Comparison of ENCODE assay signal across 8 cellular contexts in genomic region chr6:73461537-73462350, GRCh38. TPM values are rescaled to one million over a fixed set of nuclear protein-coding genes. Genes with fewer than 3 reads are reported as not detected.
A peak's percentile ranks its signal among the peaks of the same experiment; 100 is the strongest.
DNase-seq lines count a peak whose midpoint lies in the region; ATAC-seq and TF ChIP-seq lines count a peak whose summit lies in the region.

Gene MTO1 (plus strand): TSS chr6:73461737. CDS start chr6:73461855, 118 bp downstream.

- H3K79me2 ChIP-seq in parathyroid adenoma: peaks cover 14% of the 10 kb centered on the region

- H3K4me3 ChIP-seq in parathyroid adenoma (ENCODE audit: low read depth, low read length) (peak within 1 kb of the TSS; percentile 99), tibial nerve (peak within 1 kb of the TSS; percentile 64 to 98 (median 74))

- H3K36me3 ChIP-seq in parathyroid adenoma (ENCODE audit: control insufficient read depth, insufficient read depth, low read length) (no peaks in the 10 kb centered on the region), tibial nerve (peaks cover 0 to 22% (median 6%) of the 10 kb centered on the region in 3 donors)

- ATAC-seq in HG02642 (IDR thresholded peaks at IDR 0.05; ENCODE audit: poor library complexity, unreplicated experiment) (peak; percentile 98), Right ventricle myocardium inferior (peak; percentile 98)

- peak within 1 kb of the TSS; percentile 87 for H3K4me2 ChIP-seq in parathyroid adenoma (ENCODE audit: low read length)

- peak; percentile 87 for DNase-seq in NCI-H1105 treated with DMSO at 0.1 percent for 48 hours (lab: John Stamatoyannopoulos, UW)
- DNase-seq in SW 1271 (lab: John Stamatoyannopoulos, UW): peak; percentile 74 to 88
- peak; percentile 60 for DNase-seq in activated naive CD8-positive, alpha-beta T cell treated with anti-CD3 and anti-CD28 coated beads, Interleukin-2, amount 50 U/mL, for 16 hours (ENCODE audit: low read depth, low spot score)
- DNase-seq in Right ventricle myocardium inferior (ENCODE audit: missing footprints): peak; percentile 97
- DNase-seq in tibial nerve (ENCODE audit: low spot score in 2 of 2): peak; percentile 86 to 89

- 0% methylated on average over 53 to 55 of the region's 55 CpGs for WGBS in tibial nerve, 2 donors

- H3K9me3 ChIP-seq in parathyroid adenoma (ENCODE audit: control insufficient read depth, low read length): no peaks in the 10 kb centered on the region
- H3K9me3 ChIP-seq in tibial nerve: no peaks in the 10 kb centered on the region

- TF ChIP-seq CTCF in parathyroid adenoma (IDR thresholded peaks at IDR 0.05) (no peak), tibial nerve (IDR thresholded peaks at IDR 0.05) (no peak)

- H3K9ac ChIP-seq in parathyroid adenoma: peak within 1 kb of the TSS; percentile 70

- TF ChIP-seq EP300 in tibial nerve (IDR thresholded peaks at IDR 0.05): peak in 1 of 2 donors; percentile 95

- H3K27me3 ChIP-seq in parathyroid adenoma (ENCODE audit: control insufficient read depth, insufficient read depth, low read length): no peaks in the 10 kb centered on the region
- no peaks in the 10 kb centered on the region for H3K27me3 ChIP-seq in tibial nerve

- H3K27ac ChIP-seq in parathyroid adenoma (peak within 1 kb of the TSS; percentile 89), tibial nerve (peak within 1 kb of the TSS; percentile 93 to 96 (median 94))

- H3K4me1 ChIP-seq in parathyroid adenoma (no peaks in the 10 kb centered on the region), tibial nerve (peaks cover 0 to 35% (median 11%) of the 10 kb centered on the region in 4 donors)

- intact Hi-C loops in Right ventricle myocardium inferior (cut with DNase I): no loop called here

- TF ChIP-seq POLR2A in GM10847 (IDR thresholded peaks at IDR 0.05; ENCODE audit: extremely low read depth, insufficient read length) (peak; percentile 67), tibial nerve (IDR thresholded peaks at IDR 0.05) (peak; percentile 46 to 66)

- peak within 1 kb of the TSS; percentile 89 for H2AFZ ChIP-seq in parathyroid adenoma

RNA-seq across cellular contexts. Expression of gene MTO1, which starts in this region (rescaled TPM):
- total RNA-seq in Right ventricle myocardium inferior: 26.6 TPM
- 10 to 100 TPM; 31.0 to 42.8 (median 37.9) TPM for total RNA-seq in tibial nerve

Comparison
In these comparisons a context has a peak if more than half of its experiments do, and no peak if none do; other contexts are left out.
1. Peak in every context shown above with its lines: DNase-seq, ATAC-seq, H3K4me3 ChIP-seq and H3K27ac ChIP-seq.